In the genomic region with DNA sequence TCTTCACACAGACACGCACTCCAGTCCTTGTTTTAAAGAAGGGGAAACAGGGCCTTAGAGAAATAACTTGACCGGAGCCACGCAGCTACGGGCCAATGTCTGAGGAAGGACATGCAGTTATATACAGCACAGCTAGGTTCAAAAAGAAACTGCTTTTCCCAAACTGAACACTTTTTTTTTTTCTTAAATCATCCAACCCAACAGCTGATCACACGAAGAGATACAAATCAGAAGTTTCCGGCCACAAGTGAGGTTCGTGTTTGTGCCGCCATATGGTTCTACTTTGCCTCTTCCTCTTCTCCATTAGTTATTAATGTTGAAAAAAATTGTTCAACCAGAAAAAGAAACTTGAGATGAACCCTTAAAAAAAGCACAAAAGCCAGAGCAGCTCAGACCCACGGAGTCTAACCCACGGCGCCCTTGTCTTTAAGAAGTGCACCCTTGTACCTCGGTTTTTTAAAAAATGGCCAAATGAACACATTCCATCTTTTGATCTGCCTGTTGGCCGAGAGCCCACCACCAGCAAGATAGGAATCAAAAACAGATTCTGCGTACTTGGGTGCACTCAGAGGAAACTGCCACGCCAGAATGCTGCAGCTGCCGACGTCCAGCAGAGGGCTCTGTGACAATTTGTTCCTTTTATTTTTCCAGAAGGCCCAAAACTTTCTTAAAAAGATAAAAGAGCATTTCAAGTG, we compare ENCODE assay signal across 8 cellular contexts.
DNase-seq lines count a peak whose midpoint lies in the region; ATAC-seq and TF ChIP-seq lines count a peak whose summit lies in the region.

No MANE protein-coding gene starts in this region.

- DNase-seq in GM10266 (ENCODE audit: extremely low spot score) = peak; percentile 68
- DNase-seq in OCI-M1 (lab: John Stamatoyannopoulos, UW) = peak; percentile 81
- peak; percentile 43 for DNase-seq in activated T-helper 9 cell treated with anti-CD3 and anti-CD28 coated beads, Interleukin-2, amount 50 U/mL, for 16 hours (ENCODE audit: low read depth)
- no peak for DNase-seq in foreskin keratinocyte
- peak in 7 of 10 donors; percentile 34 to 90 (median 50) for DNase-seq in posterior cingulate gyrus
- peak; percentile 71 for DNase-seq in transverse colon

- peak; percentile 55 for ATAC-seq in HG02798 (IDR thresholded peaks at IDR 0.05; ENCODE audit: poor library complexity, unreplicated experiment)
- no peak for ATAC-seq in foreskin keratinocyte
- ATAC-seq in GM19328 (IDR thresholded peaks at IDR 0.05; ENCODE audit: unreplicated experiment) = no peak

- TF ChIP-seq POLR2A in transverse colon (IDR thresholded peaks at IDR 0.05) = no peak

- intact Hi-C loops in posterior cingulate gyrus (cut with DNase I) (loop anchor here (2.0 to 5.0 kb wide), 2 partner anchors 56 to 262 kb away; no protein-coding TSS in a partner anchor), transverse colon (cut with DNase I; ENCODE audit: low total_unique reads) (loop anchor here (2.0 kb wide), 1 partner anchor 262 kb away; no protein-coding TSS in a partner anchor)

- no peaks in the 10 kb centered on the region for H3K36me3 ChIP-seq in transverse colon

- no peak for TF ChIP-seq EP300 in transverse colon (IDR thresholded peaks at IDR 0.05; ENCODE audit: low read depth)

- H3K4me3 ChIP-seq in transverse colon = no peak overlapping the region

- in situ Hi-C loops in transverse colon (cut with MboI; ENCODE audit: low pct_ligation_motif_present in 1 of 4, low pct_unique_long_range_greater_than_20kb in 1 of 4, low sequenced_read_pairs in 3 of 4) = loop anchor here in 2 of 4 donors (10.0 kb wide), 2 partner anchors 94 to 194 kb away; a partner anchor contains a TSS

- TF ChIP-seq CTCF in GM10266 (IDR thresholded peaks at IDR 0.05; ENCODE audit: control insufficient read depth, insufficient read depth, low read depth, missing control alignments) = peak; percentile 76
- TF ChIP-seq CTCF in foreskin keratinocyte (conservative IDR thresholded peaks at IDR 0.05) = peak; percentile 79
- TF ChIP-seq CTCF in transverse colon (IDR thresholded peaks at IDR 0.05) = peak; percentile 78 to 87 (median 80)

- H3K27ac ChIP-seq in foreskin keratinocyte (no peak overlapping the region), transverse colon (peak overlapping the region; percentile 69 to 85 (median 77))

- no peaks in the 10 kb centered on the region for H3K27me3 ChIP-seq in foreskin keratinocyte
- no peaks in the 10 kb centered on the region for H3K27me3 ChIP-seq in transverse colon

- H3K9me3 ChIP-seq in transverse colon = no peaks in the 10 kb centered on the region

- 26 to 30% methylated on average over 11 to 17 of the region's 17 CpGs for WGBS in transverse colon (ENCODE audit: low coverage in 1 of 2), 2 donors

- H3K4me1 ChIP-seq in foreskin keratinocyte = no peaks in the 10 kb centered on the region
- peaks cover 44 to 75% (median 50%) of the 10 kb centered on the region in 4 donors for H3K4me1 ChIP-seq in transverse colon

Comparison
In these comparisons a context has a peak if more than half of its experiments do, and no peak if none do; other contexts are left out.
1. DNase-seq: peak in GM10266 (single experiment), OCI-M1 (single experiment), activated T-helper 9 cell treated with anti-CD3 and anti-CD28 coated beads, Interleukin-2, amount 50 U/mL, for 16 hours (single experiment), posterior cingulate gyrus (7 of 10) and transverse colon (single experiment); none in foreskin keratinocyte (0 of 2).
2. Peak in every context shown above with its lines, with median percentiles within 50 percentile points of each other: CTCF ChIP-seq.